ENCODE assay signal across 23 cellular contexts in genomic region chr2:105005601-105006000, GRCh38. TPM values are rescaled to one million over a fixed set of nuclear protein-coding genes. Genes with fewer than 3 reads are reported as not detected.
DNase-seq lines count a peak whose midpoint lies in the region; ATAC-seq and TF ChIP-seq lines count a peak whose summit lies in the region.
"Had no signal": no experiment of that assay in that cellular context is flagged by ENCODE, and none has a peak within 500 bp of the region (broad histone marks: within the 10 kb centered on the region; RNA-seq: fewer than 3 reads in every experiment).

No MANE protein-coding gene starts in this region.

- H3K4me3 ChIP-seq in lower lobe of right lung, result no peak overlapping the region
- H3K4me3 ChIP-seq: sigmoid colon had no signal

- no peak overlapping the region for H3K27ac ChIP-seq in lower lobe of right lung

- H3K27me3 ChIP-seq in lower lobe of right lung (ENCODE audit: low read depth), result no peaks in the 10 kb centered on the region
- H3K27me3 ChIP-seq: sigmoid colon had no signal

- POLR2A ChIA-PET in WTC11 (lab: Charles Lee), result no interaction called here

- H3K36me3 Mint-ChIP-seq in WTC11, result peaks cover 27% of the 10 kb centered on the region

- 0 out of 2 replicates have a peak overlapping the region, but pooled peaks have one; percentile 81 for H3K27ac Mint-ChIP-seq in WTC11
- H3K27ac Mint-ChIP-seq: activated T-helper 2 cell treated with anti-CD3 and anti-CD28 coated beads, Interferon-gamma antibody, Interleukin-2, Interleukin-4, amounts not matched to agents 10 μg/mL and 5 μg/mL and 100 μg/mL, durations not matched to agents 14 hours and 24 hours and 36 hours; T-helper 17 cell had no signal

- H3K27me3 Mint-ChIP-seq in WTC11 (ENCODE audit: low read depth), result peaks cover 5% of the 10 kb centered on the region
- H3K27me3 Mint-ChIP-seq: T-helper 17 cell had no signal

- peaks cover 6% of the 10 kb centered on the region for H3K9me3 ChIP-seq in lower lobe of right lung

- TF ChIP-seq CTCF in WTC11 (IDR thresholded peaks at IDR 0.05) (no peak), lower lobe of right lung (IDR thresholded peaks at IDR 0.05) (no peak)

- CTCF ChIA-PET in WTC11 (lab: Charles Lee), result no interaction called here

- DNase-seq in DMS53 (lab: John Stamatoyannopoulos, UW) (peak; percentile 82), NCI-H1417 (lab: John Stamatoyannopoulos, UW) (peak in 2 of 3 experiments; percentile 22 to 65), WTC11 (ENCODE audit: low spot score) (no peak), lower lobe of right lung (no peak), HuH-7 (ENCODE audit: low spot score) (no peak)
- no peak for DNase-seq in activated CD4-positive, CD25-positive, alpha-beta regulatory T cell treated with anti-CD3 and anti-CD28 coated beads, Interleukin-2, amount 50 U/mL, for 72 hours
- DNase-seq in activated CD4-positive, alpha-beta T cell treated with anti-CD3 and anti-CD28 coated beads for 1 hour, result no peak
- DNase-seq: endodermal cell; hippocampal formation; kidney; midbrain; MM.1S; NCI-H2171 treated with DMSO at 0.1 percent for 48 hours; nucleus accumbens; Right ventricle myocardium superior; sigmoid colon; stimulated activated CD4-positive, alpha-beta T cell treated with anti-CD3 and anti-CD28 coated beads, Interleukin-2, amount 100 ng/mL, for 24 hours; substantia nigra; T-helper 17 cell had no signal

- peaks cover 19% of the 10 kb centered on the region for H3K4me1 Mint-ChIP-seq in WTC11
- H3K4me1 Mint-ChIP-seq: central memory CD8-positive, alpha-beta T cell; T-helper 17 cell had no signal

- H3K4me1 ChIP-seq in lower lobe of right lung, result no peaks in the 10 kb centered on the region

- no peak for ATAC-seq in WTC11
- peak; percentile 85 to 88 for ATAC-seq in lower lobe of right lung
- ATAC-seq in SK-N-SH treated with all-trans-retinoic acid at 6 μM for 48 hours, result no peak
- ATAC-seq: activated CD4-positive, CD25-positive, alpha-beta regulatory T cell treated with anti-CD3 and anti-CD28 coated beads, Interleukin-2, amount 50 U/mL, for 24 hours; T-helper 17 cell had no signal

- no peak overlapping the region for H3K4me3 Mint-ChIP-seq in WTC11
- H3K4me3 Mint-ChIP-seq: central memory CD8-positive, alpha-beta T cell; endodermal cell; T-helper 17 cell had no signal

- intact Hi-C loops in lower lobe of right lung (cut with DNase I), result no loop called here

- peaks cover 43% of the 10 kb centered on the region for H3K9me3 Mint-ChIP-seq in WTC11

- H3K36me3 ChIP-seq in lower lobe of right lung, result no peaks in the 10 kb centered on the region
- H3K36me3 ChIP-seq: sigmoid colon had no signal

TF ChIP-seq in WTC11, 78 proteins besides CTCF, POLR2A, EP300 and RAD21:
- TF ChIP-seq EMX1 (CRISPR knock-in tag; IDR thresholded peaks at IDR 0.05) (no peak), SOX15 (CRISPR knock-in tag; IDR thresholded peaks at IDR 0.05) (no peak), ZNF396 (CRISPR knock-in tag; IDR thresholded peaks at IDR 0.05; ENCODE audit: borderline replicate concordance) (no peak)

TF ChIP-seq in SK-N-SH treated with all-trans-retinoic acid at 6 μM for 48 hours, 23 proteins besides CTCF, POLR2A, EP300 and RAD21:
- TF ChIP-seq ZC3H10 (CRISPR knock-in tag; IDR thresholded peaks at IDR 0.05), result no peak
- no peak for TF ChIP-seq TCF4 (CRISPR knock-in tag; IDR thresholded peaks at IDR 0.05; ENCODE audit: borderline replicate concordance)
- no peak for TF ChIP-seq TSHZ2 (CRISPR knock-in tag; IDR thresholded peaks at IDR 0.05)

RNA-seq across cellular contexts. Expression of gene MRPS9, which starts 32.3 kb away (rescaled TPM):
- 71.5 to 75.3 TPM (median 73.6 TPM) in 3 replicates for total RNA-seq in WTC11 (2021)
- total RNA-seq in lower lobe of right lung, result 15.1 TPM

Comparison
In these comparisons a context has a peak if more than half of its experiments do, and no peak if none do; other contexts are left out.
1. DNase-seq: peak in DMS53 (single experiment) and NCI-H1417 (2 of 3); none in WTC11 (single experiment), lower lobe of right lung (single experiment), activated CD4-positive, CD25-positive, alpha-beta regulatory T cell treated with anti-CD3 and anti-CD28 coated beads, Interleukin-2, amount 50 U/mL, for 72 hours (single experiment), activated CD4-positive, alpha-beta T cell treated with anti-CD3 and anti-CD28 coated beads for 1 hour (single experiment) and HuH-7 (single experiment).
2. ATAC-seq: peak in lower lobe of right lung (2 of 2); none in WTC11 (single experiment) and SK-N-SH treated with all-trans-retinoic acid at 6 μM for 48 hours (single experiment).